1 cellular context compared by ENCODE assay signal in the genomic region with DNA sequence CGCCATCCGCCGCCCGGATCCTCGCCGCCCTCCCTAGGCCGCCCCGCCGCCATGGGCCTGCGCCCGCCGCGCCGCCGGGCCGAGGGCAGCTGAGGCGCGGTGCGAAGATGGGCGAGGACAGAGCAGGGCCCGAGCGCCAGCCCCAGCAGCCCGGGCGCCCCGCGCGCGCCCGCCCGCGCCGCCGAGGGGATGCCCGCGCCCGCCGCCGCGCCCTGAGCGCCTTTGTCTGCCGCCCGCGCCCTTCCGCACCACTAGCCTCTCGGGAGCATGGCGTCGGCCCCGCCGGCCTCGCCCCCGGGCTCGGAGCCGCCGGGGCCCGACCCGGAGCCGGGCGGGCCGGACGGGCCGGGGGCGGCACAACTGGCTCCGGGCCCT.
TF ChIP-seq lines count a peak whose summit lies in the region.

No MANE protein-coding gene starts in this region.

TF ChIP-seq in SK-N-SH, 30 proteins besides CTCF, POLR2A, EP300 and RAD21 (continued from another document):
- TF ChIP-seq, protein P1, sequence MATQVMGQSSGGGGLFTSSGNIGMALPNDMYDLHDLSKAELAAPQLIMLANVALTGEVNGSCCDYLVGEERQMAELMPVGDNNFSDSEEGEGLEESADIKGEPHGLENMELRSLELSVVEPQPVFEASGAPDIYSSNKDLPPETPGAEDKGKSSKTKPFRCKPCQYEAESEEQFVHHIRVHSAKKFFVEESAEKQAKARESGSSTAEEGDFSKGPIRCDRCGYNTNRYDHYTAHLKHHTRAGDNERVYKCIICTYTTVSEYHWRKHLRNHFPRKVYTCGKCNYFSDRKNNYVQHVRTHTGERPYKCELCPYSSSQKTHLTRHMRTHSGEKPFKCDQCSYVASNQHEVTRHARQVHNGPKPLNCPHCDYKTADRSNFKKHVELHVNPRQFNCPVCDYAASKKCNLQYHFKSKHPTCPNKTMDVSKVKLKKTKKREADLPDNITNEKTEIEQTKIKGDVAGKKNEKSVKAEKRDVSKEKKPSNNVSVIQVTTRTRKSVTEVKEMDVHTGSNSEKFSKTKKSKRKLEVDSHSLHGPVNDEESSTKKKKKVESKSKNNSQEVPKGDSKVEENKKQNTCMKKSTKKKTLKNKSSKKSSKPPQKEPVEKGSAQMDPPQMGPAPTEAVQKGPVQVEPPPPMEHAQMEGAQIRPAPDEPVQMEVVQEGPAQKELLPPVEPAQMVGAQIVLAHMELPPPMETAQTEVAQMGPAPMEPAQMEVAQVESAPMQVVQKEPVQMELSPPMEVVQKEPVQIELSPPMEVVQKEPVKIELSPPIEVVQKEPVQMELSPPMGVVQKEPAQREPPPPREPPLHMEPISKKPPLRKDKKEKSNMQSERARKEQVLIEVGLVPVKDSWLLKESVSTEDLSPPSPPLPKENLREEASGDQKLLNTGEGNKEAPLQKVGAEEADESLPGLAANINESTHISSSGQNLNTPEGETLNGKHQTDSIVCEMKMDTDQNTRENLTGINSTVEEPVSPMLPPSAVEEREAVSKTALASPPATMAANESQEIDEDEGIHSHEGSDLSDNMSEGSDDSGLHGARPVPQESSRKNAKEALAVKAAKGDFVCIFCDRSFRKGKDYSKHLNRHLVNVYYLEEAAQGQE (IDR thresholded peaks at IDR 0.05; ENCODE audit: low read depth, low read length), result no peak
